8 cellular contexts compared by ENCODE assay signal in the genomic region with DNA sequence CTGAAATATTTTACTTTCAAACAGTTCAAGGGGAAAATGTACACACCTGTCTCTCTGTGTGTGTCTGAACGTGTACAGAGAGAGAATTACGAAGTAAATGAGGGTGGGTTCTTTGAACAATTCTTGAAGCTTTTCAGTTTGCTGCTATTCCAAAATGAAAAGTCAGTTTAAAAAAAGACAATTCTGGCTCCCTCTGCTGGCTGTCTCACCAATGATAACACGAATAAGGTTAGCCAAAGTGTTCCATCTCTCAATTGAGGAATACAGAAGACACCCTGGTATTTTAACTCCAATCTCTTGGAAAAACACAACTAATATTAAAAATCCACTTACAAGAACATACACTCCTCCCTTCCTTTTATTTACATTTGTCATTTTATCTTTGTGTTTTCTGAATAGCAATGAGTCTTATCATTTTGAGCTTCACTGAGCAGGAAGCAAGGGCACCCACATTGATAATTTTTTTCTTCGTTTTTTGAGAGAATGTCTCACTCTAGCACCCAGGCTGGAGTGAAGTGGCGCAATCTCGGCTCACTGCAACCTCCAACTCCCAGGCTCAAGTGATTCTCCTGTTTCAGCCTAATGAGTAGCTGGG. TPM values are rescaled to one million over a fixed set of nuclear protein-coding genes. Genes with fewer than 3 reads are reported as not detected.
DNase-seq lines count a peak whose midpoint lies in the region; ATAC-seq and TF ChIP-seq lines count a peak whose summit lies in the region.

No MANE protein-coding gene starts in this region.

- in situ Hi-C loops in mammary epithelial cell (cut with MboI; ENCODE audit: low sequenced_read_pairs in 2 of 2): no loop called here

- H2BK5ac ChIP-seq in mesenchymal stem cell (ENCODE audit: low read depth, low read length, poor library complexity, severe bottlenecking): no peak overlapping the region

- H2AK5ac ChIP-seq in mesenchymal stem cell (ENCODE audit: low read length, severe bottlenecking): no peak overlapping the region

- H3K9me3 Mint-ChIP-seq in activated T-helper 1 cell treated with anti-CD3 and anti-CD28 coated beads, Interleukin-12 subunit alpha, Interleukin-12 subunit beta, Interleukin-2, Interleukin-4 antibody, amounts not matched to agents 30 ng/mL and 10 ng/mL and 1 ng/mL, durations not matched to agents 14 hours and 24 hours and 36 hours: no peaks in the 10 kb centered on the region

- BruUV-seq in mammary epithelial cell (replicated peaks; lab: Mats Ljungman, UMichigan): no TSS peak

- no peaks in the 10 kb centered on the region for H4K20me1 ChIP-seq in mammary epithelial cell (ENCODE audit: insufficient read depth, low read length)

- dilution Hi-C loops in mammary epithelial cell (cut with HindIII; ENCODE audit: low sequenced_read_pairs): loop anchor here (5.0 to 10.0 kb wide), 4 partner anchors 36 to 124 kb away; partner anchors contain the start of gene ADAM11

- H3K36me3 Mint-ChIP-seq in activated T-helper 1 cell treated with anti-CD3 and anti-CD28 coated beads, Interleukin-12 subunit alpha, Interleukin-12 subunit beta, Interleukin-2, Interleukin-4 antibody, amounts not matched to agents 30 ng/mL and 10 ng/mL and 1 ng/mL, durations not matched to agents 14 hours and 24 hours and 36 hours (ENCODE audit: low read depth): peaks cover 51% of the 10 kb centered on the region

- H3K9me3 ChIP-seq in BE2C: no peaks in the 10 kb centered on the region
- no peaks in the 10 kb centered on the region for H3K9me3 ChIP-seq in mammary epithelial cell (replicated peaks; ENCODE audit: insufficient read depth, low read length)
- no peaks in the 10 kb centered on the region for H3K9me3 ChIP-seq in mesenchymal stem cell (ENCODE audit: control insufficient read depth, low read length)

- no peaks in the 10 kb centered on the region for H3K27me3 ChIP-seq in BE2C
- H3K27me3 ChIP-seq in mammary epithelial cell (ENCODE audit: insufficient read depth, low read length): no peaks in the 10 kb centered on the region
- no peaks in the 10 kb centered on the region for H3K27me3 ChIP-seq in mesenchymal stem cell (ENCODE audit: control insufficient read depth in 1 of 2, insufficient read depth in 1 of 2, low read length in 2 of 2)

- no peaks in the 10 kb centered on the region for H3K4me1 Mint-ChIP-seq in activated T-helper 1 cell treated with anti-CD3 and anti-CD28 coated beads, Interleukin-12 subunit alpha, Interleukin-12 subunit beta, Interleukin-2, Interleukin-4 antibody, amounts not matched to agents 30 ng/mL and 10 ng/mL and 1 ng/mL, durations not matched to agents 14 hours and 24 hours and 36 hours (ENCODE audit: low read depth)

- H3K4me3 Mint-ChIP-seq in activated T-helper 1 cell treated with anti-CD3 and anti-CD28 coated beads, Interleukin-12 subunit alpha, Interleukin-12 subunit beta, Interleukin-2, Interleukin-4 antibody, amounts not matched to agents 30 ng/mL and 10 ng/mL and 1 ng/mL, durations not matched to agents 14 hours and 24 hours and 36 hours: no peak overlapping the region

- intact Hi-C loops in mammary epithelial cell (cut with micrococcal nuclease): loop anchor here (1.0 kb wide), 2 partner anchors 99 to 103 kb away; no protein-coding TSS in a partner anchor
- intact Hi-C loops in activated T-helper 1 cell treated with anti-CD3 and anti-CD28 coated beads, Interleukin-12 subunit alpha, Interleukin-12 subunit beta, Interleukin-2, Interleukin-4 antibody, amounts not matched to agents 30 ng/mL and 10 ng/mL and 1 ng/mL, durations not matched to agents 14 hours and 24 hours and 36 hours (cut with micrococcal nuclease): no loop called here

- H3K79me2 ChIP-seq in mammary epithelial cell (ENCODE audit: insufficient read depth, low read length): peaks cover 3% of the 10 kb centered on the region

- H3K18ac ChIP-seq in mesenchymal stem cell (ENCODE audit: low read depth in 1 of 2, low read length in 2 of 2): no peak overlapping the region

- H4K91ac ChIP-seq in mesenchymal stem cell (ENCODE audit: low read length): no peak overlapping the region

- H3K27ac Mint-ChIP-seq in activated T-helper 1 cell treated with anti-CD3 and anti-CD28 coated beads, Interleukin-12 subunit alpha, Interleukin-12 subunit beta, Interleukin-2, Interleukin-4 antibody, amounts not matched to agents 30 ng/mL and 10 ng/mL and 1 ng/mL, durations not matched to agents 14 hours and 24 hours and 36 hours: no peak overlapping the region

- H3K79me1 ChIP-seq in mesenchymal stem cell (replicated peaks; ENCODE audit: low read length, poor library complexity, severe bottlenecking): peaks cover 19% of the 10 kb centered on the region

- H3K36me3 ChIP-seq in BE2C: peaks cover 94% of the 10 kb centered on the region
- peaks cover 34% of the 10 kb centered on the region for H3K36me3 ChIP-seq in mammary epithelial cell (ENCODE audit: insufficient read depth, low read length)
- H3K36me3 ChIP-seq in mesenchymal stem cell (ENCODE audit: control insufficient read depth in 1 of 2, insufficient read depth in 2 of 2, low read depth in 1 of 2, low read length in 2 of 2): peaks cover 51 to 84% of the 10 kb centered on the region in 2 experiments

- TF ChIP-seq CTCF in BE2C (IDR thresholded peaks at IDR 0.05; ENCODE audit: low read depth, low read length) (peak; percentile 79), GM12864 (IDR thresholded peaks at IDR 0.05; ENCODE audit: low read depth, low read length, missing control alignments) (peak; percentile 49), mammary epithelial cell (conservative IDR thresholded peaks at IDR 0.05 in 1 of 2, IDR thresholded peaks at IDR 0.05 in 1 of 2; ENCODE audit: extremely low read depth in 1 of 2, insufficient read depth in 1 of 2, low read depth in 1 of 2, low read length in 2 of 2) (peak; percentile 46 to 64)

- CTCF ChIA-PET in mammary epithelial cell (lab: Charles Lee; ENCODE audit: low non-redundant PET): interaction anchor here (1.0 kb wide), 1 partner anchor 103 kb away, joined by 4 read pairs; no protein-coding TSS in a partner anchor

- H3K14ac ChIP-seq in mesenchymal stem cell (ENCODE audit: low read length in 2 of 2): no peak overlapping the region

- H4K8ac ChIP-seq in mesenchymal stem cell (ENCODE audit: low read length): no peak overlapping the region

- H3K9ac ChIP-seq in mammary epithelial cell (ENCODE audit: insufficient read depth, low read length): no peak overlapping the region
- no peak overlapping the region for H3K9ac ChIP-seq in mesenchymal stem cell (ENCODE audit: low read length)

- H3K4me1 ChIP-seq in BE2C (no peaks in the 10 kb centered on the region), mammary epithelial cell (ENCODE audit: insufficient read depth, low read length) (no peaks in the 10 kb centered on the region), mesenchymal stem cell (ENCODE audit: control insufficient read depth, insufficient read depth, low read depth, low read length) (no peaks in the 10 kb centered on the region)

- H2BK120ac ChIP-seq in mesenchymal stem cell (ENCODE audit: low read depth, low read length): no peak overlapping the region

- H3K4me2 ChIP-seq in mammary epithelial cell (ENCODE audit: insufficient read depth, low read depth, low read length) (no peak overlapping the region), mesenchymal stem cell (ENCODE audit: low read length, poor library complexity, severe bottlenecking) (no peak overlapping the region)

- no peaks in the 10 kb centered on the region for H3K27me3 Mint-ChIP-seq in activated T-helper 1 cell treated with anti-CD3 and anti-CD28 coated beads, Interleukin-12 subunit alpha, Interleukin-12 subunit beta, Interleukin-2, Interleukin-4 antibody, amounts not matched to agents 30 ng/mL and 10 ng/mL and 1 ng/mL, durations not matched to agents 14 hours and 24 hours and 36 hours (ENCODE audit: insufficient read depth)

- H2BK15ac ChIP-seq in mesenchymal stem cell (ENCODE audit: low read depth, poor library complexity, severe bottlenecking): no peak overlapping the region

- WGBS in mammary epithelial cell (ENCODE audit: low coverage, missing lambda C conversion rate): 60% methylated on average over 6 of the region's 6 CpGs
- WGBS in mesenchymal stem cell: 62% methylated on average over 6 of the region's 6 CpGs

- H3K4me3 ChIP-seq in BE2C (ENCODE audit: low read depth, low read length): no peak overlapping the region
- no peak overlapping the region for H3K4me3 ChIP-seq in GM12864 (ENCODE audit: low read depth, low read length)
- no peak overlapping the region for H3K4me3 ChIP-seq in mammary epithelial cell (replicated peaks in 1 of 3; ENCODE audit: insufficient read depth in 1 of 3, low read depth in 2 of 3, low read length in 3 of 3)
- no peak overlapping the region for H3K4me3 ChIP-seq in mesenchymal stem cell (ENCODE audit: insufficient read depth in 1 of 2, low read depth in 1 of 2, low read length in 2 of 2)

- H3K27ac ChIP-seq in mammary epithelial cell (ENCODE audit: insufficient read depth, low read depth, low read length): no peak overlapping the region
- H3K27ac ChIP-seq in mesenchymal stem cell (ENCODE audit: low read length, poor library complexity, severe bottlenecking): no peak overlapping the region

- DNase-seq in BE2C: peak; percentile 56
- no peak for DNase-seq in GM12864 (ENCODE audit: low read depth)
- peak; percentile 27 for DNase-seq in NCI-H748 (lab: John Stamatoyannopoulos, UW; ENCODE audit: unreplicated experiment)
- DNase-seq in mammary epithelial cell: no peak
- peak; percentile 52 for DNase-seq in mesenchymal stem cell
- DNase-seq in LoVo (ENCODE audit: low spot score): no peak
- DNase-seq in activated T-helper 1 cell treated with anti-CD3 and anti-CD28 coated beads, Interleukin-12 subunit alpha, Interleukin-12 subunit beta, Interleukin-2, Interleukin-4 antibody, amounts not matched to agents 30 ng/mL and 10 ng/mL and 1 ng/mL, durations not matched to agents 14 hours and 24 hours and 36 hours (ENCODE audit: low spot score): no peak

- H2AFZ ChIP-seq in mammary epithelial cell (ENCODE audit: low read depth, low read length) (no peak overlapping the region), mesenchymal stem cell (ENCODE audit: low read depth, low read length) (no peak overlapping the region)

- H3K4ac ChIP-seq in mesenchymal stem cell (ENCODE audit: low read depth in 1 of 2, low read length in 2 of 2): no peak overlapping the region

- H3K23ac ChIP-seq in mesenchymal stem cell (ENCODE audit: low read length in 2 of 2): no peak overlapping the region

- no peak overlapping the region for H2BK12ac ChIP-seq in mesenchymal stem cell (ENCODE audit: low read length in 2 of 2)

- ATAC-seq in HG03139 (IDR thresholded peaks at IDR 0.05; ENCODE audit: unreplicated experiment): no peak

RNA-seq across cellular contexts. Expression of gene EFTUD2, which starts 20.5 kb away (rescaled TPM):
- 225 TPM for polyA plus RNA-seq in BE2C (2012; ENCODE audit: insufficient read depth, insufficient read length, low read depth)
- total RNA-seq in mammary epithelial cell: 100 to 1,000 TPM in 1 of 2 donors, 10 to 100 TPM in 1; 85.4 to 106 TPM
- polyA plus RNA-seq in mammary epithelial cell: 105 TPM
- 485 TPM for polyA minus RNA-seq in mammary epithelial cell
- 49.3 TPM for polyA plus RNA-seq in mesenchymal stem cell (2013, experiment 1 of 2)
- polyA plus RNA-seq in mesenchymal stem cell (2013, experiment 2 of 2): 53.4 TPM
- total RNA-seq in activated T-helper 1 cell treated with anti-CD3 and anti-CD28 coated beads, Interleukin-12 subunit alpha, Interleukin-12 subunit beta, Interleukin-2, Interleukin-4 antibody, amounts not matched to agents 30 ng/mL and 10 ng/mL and 1 ng/mL, durations not matched to agents 14 hours and 24 hours and 36 hours: 206 and 219 TPM in 2 replicates

RNA-seq across cellular contexts. Expression of gene HIGD1B, which starts 31.0 kb away (rescaled TPM):
- polyA plus RNA-seq in BE2C (2012; ENCODE audit: insufficient read depth, insufficient read length, low read depth): 1.2 TPM
- total RNA-seq in mammary epithelial cell: not detected
- polyA plus RNA-seq in mammary epithelial cell: not detected
- not detected for polyA minus RNA-seq in mammary epithelial cell
- not detected for polyA plus RNA-seq in mesenchymal stem cell (2013, experiment 1 of 2)
- not detected for polyA plus RNA-seq in mesenchymal stem cell (2013, experiment 2 of 2)
- not detected in 2 replicates for total RNA-seq in activated T-helper 1 cell treated with anti-CD3 and anti-CD28 coated beads, Interleukin-12 subunit alpha, Interleukin-12 subunit beta, Interleukin-2, Interleukin-4 antibody, amounts not matched to agents 30 ng/mL and 10 ng/mL and 1 ng/mL, durations not matched to agents 14 hours and 24 hours and 36 hours

RNA-seq across cellular contexts. Expression of gene GFAP, which starts 36.6 kb away (rescaled TPM):
- 17.7 TPM for polyA plus RNA-seq in BE2C (2012; ENCODE audit: insufficient read depth, insufficient read length, low read depth)
- total RNA-seq in mammary epithelial cell: under 1 TPM in 1 of 2 donors, not detected in 1; 0.83 TPM
- polyA plus RNA-seq in mammary epithelial cell: not detected
- polyA minus RNA-seq in mammary epithelial cell: not detected
- polyA plus RNA-seq in mesenchymal stem cell (2013, experiment 1 of 2): 0.68 TPM
- polyA plus RNA-seq in mesenchymal stem cell (2013, experiment 2 of 2): 0.49 TPM
- total RNA-seq in activated T-helper 1 cell treated with anti-CD3 and anti-CD28 coated beads, Interleukin-12 subunit alpha, Interleukin-12 subunit beta, Interleukin-2, Interleukin-4 antibody, amounts not matched to agents 30 ng/mL and 10 ng/mL and 1 ng/mL, durations not matched to agents 14 hours and 24 hours and 36 hours: not detected in 2 replicates

RNA-seq across cellular contexts. Expression of gene GJC1, which starts 48.6 kb away (rescaled TPM):
- polyA plus RNA-seq in BE2C (2012; ENCODE audit: insufficient read depth, insufficient read length, low read depth): 6.2 TPM
- 10 to 100 TPM in 1 of 2 donors, 1 to 10 TPM in 1; 7.0 to 26.8 TPM for total RNA-seq in mammary epithelial cell
- 11.1 TPM for polyA plus RNA-seq in mammary epithelial cell
- polyA minus RNA-seq in mammary epithelial cell: 88.5 TPM
- 18.0 TPM for polyA plus RNA-seq in mesenchymal stem cell (2013, experiment 1 of 2)
- 18.6 TPM for polyA plus RNA-seq in mesenchymal stem cell (2013, experiment 2 of 2)
- 4.7 and 5.7 TPM in 2 replicates for total RNA-seq in activated T-helper 1 cell treated with anti-CD3 and anti-CD28 coated beads, Interleukin-12 subunit alpha, Interleukin-12 subunit beta, Interleukin-2, Interleukin-4 antibody, amounts not matched to agents 30 ng/mL and 10 ng/mL and 1 ng/mL, durations not matched to agents 14 hours and 24 hours and 36 hours

Comparison
In these comparisons a context has a peak if more than half of its experiments do, and no peak if none do; other contexts are left out.
1. DNase-seq: peak in BE2C (single experiment), NCI-H748 (single experiment) and mesenchymal stem cell (single experiment); none in GM12864 (single experiment), mammary epithelial cell (single experiment), LoVo (single experiment) and activated T-helper 1 cell treated with anti-CD3 and anti-CD28 coated beads, Interleukin-12 subunit alpha, Interleukin-12 subunit beta, Interleukin-2, Interleukin-4 antibody, amounts not matched to agents 30 ng/mL and 10 ng/mL and 1 ng/mL, durations not matched to agents 14 hours and 24 hours and 36 hours (single experiment).
2. Peak in every context shown above with its lines, with median percentiles within 50 percentile points of each other: CTCF ChIP-seq.